Comparison of ENCODE assay signal across 1 cellular context in genomic region chr4:73404042-73404441, GRCh38.
TF ChIP-seq lines count a peak whose summit lies in the region.

ALB (plus strand) TSS chr4:73404287; CDS start chr4:73404328, 41 bp downstream.

TF ChIP-seq in HepG2, 621 proteins besides CTCF, POLR2A, EP300 and RAD21 (continued from another document and continues in another):
- no peak for TF ChIP-seq ZBTB49 (CRISPR knock-in tag; IDR thresholded peaks at IDR 0.05; ENCODE audit: borderline replicate concordance)
- TF ChIP-seq ZNF350 (CRISPR knock-in tag; IDR thresholded peaks at IDR 0.05; ENCODE audit: borderline replicate concordance, low read depth), result no peak
- no peak for TF ChIP-seq ZNF607 (CRISPR knock-in tag; IDR thresholded peaks at IDR 0.05; ENCODE audit: borderline replicate concordance)
- no peak for TF ChIP-seq ZNF761 (CRISPR knock-in tag; conservative IDR thresholded peaks at IDR 0.05)
- TF ChIP-seq, protein P1, sequence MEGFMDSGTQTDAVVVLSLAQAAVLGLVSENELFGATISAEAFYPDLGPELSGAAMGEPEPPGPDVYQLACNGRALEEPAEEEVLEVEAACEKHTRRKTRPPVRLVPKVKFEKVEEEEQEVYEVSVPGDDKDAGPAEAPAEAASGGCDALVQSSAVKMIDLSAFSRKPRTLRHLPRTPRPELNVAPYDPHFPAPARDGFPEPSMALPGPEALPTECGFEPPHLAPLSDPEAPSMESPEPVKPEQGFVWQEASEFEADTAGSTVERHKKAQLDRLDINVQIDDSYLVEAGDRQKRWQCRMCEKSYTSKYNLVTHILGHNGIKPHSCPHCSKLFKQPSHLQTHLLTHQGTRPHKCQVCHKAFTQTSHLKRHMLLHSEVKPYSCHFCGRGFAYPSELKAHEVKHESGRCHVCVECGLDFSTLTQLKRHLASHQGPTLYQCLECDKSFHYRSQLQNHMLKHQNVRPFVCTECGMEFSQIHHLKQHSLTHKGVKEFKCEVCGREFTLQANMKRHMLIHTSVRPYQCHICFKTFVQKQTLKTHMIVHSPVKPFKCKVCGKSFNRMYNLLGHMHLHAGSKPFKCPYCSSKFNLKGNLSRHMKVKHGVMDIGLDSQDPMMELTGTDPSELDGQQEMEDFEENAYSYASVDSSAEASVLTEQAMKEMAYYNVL (CRISPR knock-in tag; IDR thresholded peaks at IDR 0.05; ENCODE audit: borderline replicate concordance), result no peak
- TF ChIP-seq PBX3 (CRISPR knock-in tag; IDR thresholded peaks at IDR 0.05; ENCODE audit: borderline replicate concordance), result no peak
- no peak for TF ChIP-seq TAF15 (IDR thresholded peaks at IDR 0.05; ENCODE audit: low read depth, low read length, poor library complexity, severe bottlenecking)
- TF ChIP-seq, protein P2, sequence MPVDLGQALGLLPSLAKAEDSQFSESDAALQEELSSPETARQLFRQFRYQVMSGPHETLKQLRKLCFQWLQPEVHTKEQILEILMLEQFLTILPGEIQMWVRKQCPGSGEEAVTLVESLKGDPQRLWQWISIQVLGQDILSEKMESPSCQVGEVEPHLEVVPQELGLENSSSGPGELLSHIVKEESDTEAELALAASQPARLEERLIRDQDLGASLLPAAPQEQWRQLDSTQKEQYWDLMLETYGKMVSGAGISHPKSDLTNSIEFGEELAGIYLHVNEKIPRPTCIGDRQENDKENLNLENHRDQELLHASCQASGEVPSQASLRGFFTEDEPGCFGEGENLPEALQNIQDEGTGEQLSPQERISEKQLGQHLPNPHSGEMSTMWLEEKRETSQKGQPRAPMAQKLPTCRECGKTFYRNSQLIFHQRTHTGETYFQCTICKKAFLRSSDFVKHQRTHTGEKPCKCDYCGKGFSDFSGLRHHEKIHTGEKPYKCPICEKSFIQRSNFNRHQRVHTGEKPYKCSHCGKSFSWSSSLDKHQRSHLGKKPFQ (CRISPR knock-in tag; IDR thresholded peaks at IDR 0.05; ENCODE audit: insufficient replicate concordance), result no peak
- 0 out of 2 replicates have a peak, but pooled peaks have one; percentile 43 for TF ChIP-seq TGIF2 (CRISPR knock-in tag; IDR thresholded peaks at IDR 0.05)
- TF ChIP-seq SMARCC2 (IDR thresholded peaks at IDR 0.05), result no peak
- TF ChIP-seq GABPB1 (CRISPR knock-in tag; IDR thresholded peaks at IDR 0.05), result no peak
- TF ChIP-seq SATB2 (CRISPR knock-in tag; IDR thresholded peaks at IDR 0.05), result peak; percentile 87; the same call in 1 of the 2 replicates
- no peak for TF ChIP-seq RBAK (CRISPR knock-in tag; IDR thresholded peaks at IDR 0.05)
- peak; percentile 47; the same call in 1 of the 2 replicates for TF ChIP-seq MTF1 (CRISPR knock-in tag; IDR thresholded peaks at IDR 0.05)
- TF ChIP-seq ZNF878 (CRISPR knock-in tag; IDR thresholded peaks at IDR 0.05), result peak; percentile 39; the same call in 1 of the 2 replicates
- TF ChIP-seq, protein P3, sequence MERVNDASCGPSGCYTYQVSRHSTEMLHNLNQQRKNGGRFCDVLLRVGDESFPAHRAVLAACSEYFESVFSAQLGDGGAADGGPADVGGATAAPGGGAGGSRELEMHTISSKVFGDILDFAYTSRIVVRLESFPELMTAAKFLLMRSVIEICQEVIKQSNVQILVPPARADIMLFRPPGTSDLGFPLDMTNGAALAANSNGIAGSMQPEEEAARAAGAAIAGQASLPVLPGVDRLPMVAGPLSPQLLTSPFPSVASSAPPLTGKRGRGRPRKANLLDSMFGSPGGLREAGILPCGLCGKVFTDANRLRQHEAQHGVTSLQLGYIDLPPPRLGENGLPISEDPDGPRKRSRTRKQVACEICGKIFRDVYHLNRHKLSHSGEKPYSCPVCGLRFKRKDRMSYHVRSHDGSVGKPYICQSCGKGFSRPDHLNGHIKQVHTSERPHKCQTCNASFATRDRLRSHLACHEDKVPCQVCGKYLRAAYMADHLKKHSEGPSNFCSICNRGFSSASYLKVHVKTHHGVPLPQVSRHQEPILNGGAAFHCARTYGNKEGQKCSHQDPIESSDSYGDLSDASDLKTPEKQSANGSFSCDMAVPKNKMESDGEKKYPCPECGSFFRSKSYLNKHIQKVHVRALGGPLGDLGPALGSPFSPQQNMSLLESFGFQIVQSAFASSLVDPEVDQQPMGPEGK (CRISPR knock-in tag; IDR thresholded peaks at IDR 0.05), result no peak; the same call in 1 of the 2 replicates
- no peak for TF ChIP-seq MXD3 (CRISPR knock-in tag; IDR thresholded peaks at IDR 0.05)
- no peak for TF ChIP-seq NCOA5 (CRISPR knock-in tag; IDR thresholded peaks at IDR 0.05)
- no peak for TF ChIP-seq GRHL1 (CRISPR knock-in tag; conservative IDR thresholded peaks at IDR 0.05)
- TF ChIP-seq ZNF431 (CRISPR knock-in tag; IDR thresholded peaks at IDR 0.05; ENCODE audit: borderline replicate concordance, low read depth), result no peak
- TF ChIP-seq ZIK1 (CRISPR knock-in tag; IDR thresholded peaks at IDR 0.05; ENCODE audit: borderline replicate concordance, low read depth), result no peak
- no peak for TF ChIP-seq ARNT (IDR thresholded peaks at IDR 0.05)
- no peak for TF ChIP-seq ZNF768 (CRISPR knock-in tag; IDR thresholded peaks at IDR 0.05)
- TF ChIP-seq MAF1 (CRISPR knock-in tag; IDR thresholded peaks at IDR 0.05; ENCODE audit: borderline replicate concordance), result no peak
- no peak for TF ChIP-seq ZNF547 (CRISPR knock-in tag; IDR thresholded peaks at IDR 0.05)
- TF ChIP-seq YEATS2 (CRISPR knock-in tag; IDR thresholded peaks at IDR 0.05; ENCODE audit: borderline replicate concordance), result peak; percentile 49; the same call in 1 of the 2 replicates
- no peak for TF ChIP-seq ZBTB20 (CRISPR knock-in tag; IDR thresholded peaks at IDR 0.05; ENCODE audit: borderline replicate concordance, low read depth)
- no peak for TF ChIP-seq ZBTB40 (IDR thresholded peaks at IDR 0.05)
- no peak for TF ChIP-seq ZBTB40 (CRISPR knock-in tag; IDR thresholded peaks at IDR 0.05)
- no peak for TF ChIP-seq CHD4 (IDR thresholded peaks at IDR 0.05; ENCODE audit: borderline replicate concordance, low read length)
- no peak for TF ChIP-seq ZNF691 (CRISPR knock-in tag; IDR thresholded peaks at IDR 0.05; ENCODE audit: borderline replicate concordance, low read depth)
- TF ChIP-seq REXO4 (CRISPR knock-in tag; IDR thresholded peaks at IDR 0.05; ENCODE audit: borderline replicate concordance), result no peak
